1 cellular context compared by ENCODE assay signal in the genomic region with DNA sequence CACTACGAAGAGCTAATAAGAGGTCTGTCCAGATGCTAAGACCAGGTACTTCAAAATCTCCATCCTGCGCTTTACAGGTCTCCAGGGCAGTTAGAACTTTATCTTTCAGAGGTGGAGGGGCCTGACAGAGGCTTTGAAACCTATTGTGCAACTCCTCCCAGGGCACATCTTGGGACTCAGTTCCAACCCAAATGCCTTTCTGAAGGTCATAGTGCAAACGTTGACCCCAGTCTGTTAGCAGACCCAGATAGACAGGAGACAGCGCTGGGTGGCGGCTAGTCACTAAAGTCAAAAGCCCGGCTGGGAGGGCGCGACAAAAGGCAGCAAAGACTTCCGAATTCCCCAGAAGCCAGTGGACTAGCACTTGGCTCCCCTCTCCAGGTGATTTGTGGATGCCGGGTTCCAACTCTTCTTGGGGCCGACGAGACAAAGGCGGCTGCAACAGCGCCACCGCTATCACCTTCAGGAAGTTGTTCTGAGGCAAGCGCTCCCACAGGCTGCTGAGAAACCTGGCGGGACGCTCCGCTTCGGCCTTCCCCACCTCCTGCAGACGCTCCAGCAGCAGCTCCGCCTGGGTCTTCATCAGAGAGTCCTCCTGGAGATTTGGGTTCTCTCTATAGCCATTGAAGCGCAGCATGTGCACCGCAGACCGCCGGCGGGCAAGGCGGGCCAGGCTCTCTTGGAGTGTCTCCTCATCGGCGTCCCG.
TF ChIP-seq lines count a peak whose summit lies in the region.

No MANE protein-coding gene starts in this region.

TF ChIP-seq in HepG2, 621 proteins besides CTCF, POLR2A, EP300 and RAD21 (continued from another document and continues in another):
- TF ChIP-seq ZNF503 (CRISPR knock-in tag; IDR thresholded peaks at IDR 0.05), result no peak
- peak; percentile 66; the same call in 1 of the 2 replicates for TF ChIP-seq TGIF2 (CRISPR knock-in tag; IDR thresholded peaks at IDR 0.05)
- TF ChIP-seq, protein P1, sequence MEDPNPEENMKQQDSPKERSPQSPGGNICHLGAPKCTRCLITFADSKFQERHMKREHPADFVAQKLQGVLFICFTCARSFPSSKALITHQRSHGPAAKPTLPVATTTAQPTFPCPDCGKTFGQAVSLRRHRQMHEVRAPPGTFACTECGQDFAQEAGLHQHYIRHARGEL (CRISPR knock-in tag; IDR thresholded peaks at IDR 0.05), result no peak
- 0 out of 2 replicates have a peak, but pooled peaks have one; percentile 34 for TF ChIP-seq ELF4 (CRISPR knock-in tag; IDR thresholded peaks at IDR 0.05; ENCODE audit: borderline replicate concordance)
- TF ChIP-seq ISX (CRISPR knock-in tag; conservative IDR thresholded peaks at IDR 0.05), result 0 out of 2 replicates have a peak, but pooled peaks have one; percentile 42
- TF ChIP-seq ZSCAN29 (CRISPR knock-in tag; conservative IDR thresholded peaks at IDR 0.05), result 0 out of 2 replicates have a peak, but pooled peaks have one; percentile 31
- TF ChIP-seq ZNF101 (CRISPR knock-in tag; IDR thresholded peaks at IDR 0.05; ENCODE audit: borderline replicate concordance, low read depth), result peak; percentile 82; the same call in 1 of the 2 replicates
- no peak for TF ChIP-seq ZNF432 (CRISPR knock-in tag; IDR thresholded peaks at IDR 0.05; ENCODE audit: borderline replicate concordance)
- no peak for TF ChIP-seq KDM6A (CRISPR knock-in tag; IDR thresholded peaks at IDR 0.05; ENCODE audit: low read depth)
- TF ChIP-seq HMG20A (CRISPR knock-in tag; IDR thresholded peaks at IDR 0.05; ENCODE audit: borderline replicate concordance), result no peak
- peak; percentile 69; the same call in 1 of the 2 replicates for TF ChIP-seq BATF2 (CRISPR knock-in tag; IDR thresholded peaks at IDR 0.05)
- peak; percentile 74 for TF ChIP-seq HOXA5 (CRISPR knock-in tag; IDR thresholded peaks at IDR 0.05)
- TF ChIP-seq ZBTB43 (CRISPR knock-in tag; conservative IDR thresholded peaks at IDR 0.05), result peak; percentile 80; the same call in 1 of the 2 replicates
- no peak for TF ChIP-seq NAIF1 (CRISPR knock-in tag; IDR thresholded peaks at IDR 0.05; ENCODE audit: borderline replicate concordance)
- TF ChIP-seq SALL2 (CRISPR knock-in tag; IDR thresholded peaks at IDR 0.05), result peak; percentile 83; the same call in 1 of the 2 replicates
- TF ChIP-seq ZNF850 (CRISPR knock-in tag; conservative IDR thresholded peaks at IDR 0.05), result peak; percentile 84; the same call in 1 of the 2 replicates
- TF ChIP-seq HNF4A (CRISPR knock-in tag; IDR thresholded peaks at IDR 0.05), result peak; percentile 49; the same call in 1 of the 2 replicates
- TF ChIP-seq, protein P2, sequence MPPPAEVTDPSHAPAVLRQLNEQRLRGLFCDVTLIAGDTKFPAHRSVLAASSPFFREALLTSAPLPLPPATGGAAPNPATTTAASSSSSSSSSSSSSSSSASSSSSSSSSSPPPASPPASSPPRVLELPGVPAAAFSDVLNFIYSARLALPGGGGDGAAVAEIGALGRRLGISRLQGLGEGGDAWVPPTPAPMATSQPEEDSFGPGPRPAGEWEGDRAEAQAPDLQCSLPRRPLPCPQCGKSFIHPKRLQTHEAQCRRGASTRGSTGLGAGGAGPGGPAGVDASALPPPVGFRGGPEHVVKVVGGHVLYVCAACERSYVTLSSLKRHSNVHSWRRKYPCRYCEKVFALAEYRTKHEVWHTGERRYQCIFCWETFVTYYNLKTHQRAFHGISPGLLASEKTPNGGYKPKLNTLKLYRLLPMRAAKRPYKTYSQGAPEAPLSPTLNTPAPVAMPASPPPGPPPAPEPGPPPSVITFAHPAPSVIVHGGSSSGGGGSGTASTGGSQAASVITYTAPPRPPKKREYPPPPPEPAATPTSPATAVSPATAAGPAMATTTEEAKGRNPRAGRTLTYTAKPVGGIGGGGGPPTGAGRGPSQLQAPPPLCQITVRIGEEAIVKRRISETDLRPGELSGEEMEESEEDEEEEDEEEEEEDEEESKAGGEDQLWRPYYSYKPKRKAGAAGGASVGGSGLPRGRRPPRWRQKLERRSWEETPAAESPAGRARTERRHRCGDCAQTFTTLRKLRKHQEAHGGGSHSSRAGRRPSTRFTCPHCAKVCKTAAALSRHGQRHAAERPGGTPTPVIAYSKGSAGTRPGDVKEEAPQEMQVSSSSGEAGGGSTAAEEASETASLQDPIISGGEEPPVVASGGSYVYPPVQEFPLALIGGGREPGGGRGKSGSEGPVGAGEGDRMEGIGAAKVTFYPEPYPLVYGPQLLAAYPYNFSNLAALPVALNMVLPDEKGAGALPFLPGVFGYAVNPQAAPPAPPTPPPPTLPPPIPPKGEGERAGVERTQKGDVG (CRISPR knock-in tag; IDR thresholded peaks at IDR 0.05; ENCODE audit: borderline replicate concordance), result peak; percentile 76; the same call in 1 of the 2 replicates
- no peak for TF ChIP-seq THAP9 (CRISPR knock-in tag; IDR thresholded peaks at IDR 0.05; ENCODE audit: borderline replicate concordance)
- 0 out of 2 replicates have a peak, but pooled peaks have one; percentile 32 for TF ChIP-seq HOXA7 (CRISPR knock-in tag; IDR thresholded peaks at IDR 0.05)
- TF ChIP-seq POGZ (CRISPR knock-in tag; IDR thresholded peaks at IDR 0.05), result no peak
- TF ChIP-seq ZNF703 (CRISPR knock-in tag; IDR thresholded peaks at IDR 0.05; ENCODE audit: borderline replicate concordance), result no peak
- TF ChIP-seq ZNF616 (CRISPR knock-in tag; IDR thresholded peaks at IDR 0.05; ENCODE audit: low read depth), result no peak
- TF ChIP-seq HOXD1 (CRISPR knock-in tag; IDR thresholded peaks at IDR 0.05), result peak; percentile 67; the same call in 1 of the 2 replicates
- TF ChIP-seq EED (CRISPR knock-in tag; IDR thresholded peaks at IDR 0.05), result no peak; the same call in 1 of the 2 replicates
- no peak for TF ChIP-seq ZNF207 (IDR thresholded peaks at IDR 0.05; ENCODE audit: borderline replicate concordance)
- TF ChIP-seq GLI4 (CRISPR knock-in tag; IDR thresholded peaks at IDR 0.05; ENCODE audit: borderline replicate concordance), result peak; percentile 67; the same call in 1 of the 2 replicates
- TF ChIP-seq, protein P3, sequence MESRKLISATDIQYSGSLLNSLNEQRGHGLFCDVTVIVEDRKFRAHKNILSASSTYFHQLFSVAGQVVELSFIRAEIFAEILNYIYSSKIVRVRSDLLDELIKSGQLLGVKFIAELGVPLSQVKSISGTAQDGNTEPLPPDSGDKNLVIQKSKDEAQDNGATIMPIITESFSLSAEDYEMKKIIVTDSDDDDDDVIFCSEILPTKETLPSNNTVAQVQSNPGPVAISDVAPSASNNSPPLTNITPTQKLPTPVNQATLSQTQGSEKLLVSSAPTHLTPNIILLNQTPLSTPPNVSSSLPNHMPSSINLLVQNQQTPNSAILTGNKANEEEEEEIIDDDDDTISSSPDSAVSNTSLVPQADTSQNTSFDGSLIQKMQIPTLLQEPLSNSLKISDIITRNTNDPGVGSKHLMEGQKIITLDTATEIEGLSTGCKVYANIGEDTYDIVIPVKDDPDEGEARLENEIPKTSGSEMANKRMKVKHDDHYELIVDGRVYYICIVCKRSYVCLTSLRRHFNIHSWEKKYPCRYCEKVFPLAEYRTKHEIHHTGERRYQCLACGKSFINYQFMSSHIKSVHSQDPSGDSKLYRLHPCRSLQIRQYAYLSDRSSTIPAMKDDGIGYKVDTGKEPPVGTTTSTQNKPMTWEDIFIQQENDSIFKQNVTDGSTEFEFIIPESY (CRISPR knock-in tag; IDR thresholded peaks at IDR 0.05), result no peak
- peak; percentile 83; the same call in 1 of the 2 replicates for TF ChIP-seq ZNF605 (CRISPR knock-in tag; IDR thresholded peaks at IDR 0.05)
- no peak; the same call in 1 of the 2 replicates for TF ChIP-seq JDP2 (CRISPR knock-in tag; IDR thresholded peaks at IDR 0.05; ENCODE audit: borderline replicate concordance)
- peak; percentile 25; the same call in 1 of the 2 replicates for TF ChIP-seq SALL1 (CRISPR knock-in tag; IDR thresholded peaks at IDR 0.05)
- peak; percentile 44; the same call in 1 of the 2 replicates for TF ChIP-seq GATAD2A (CRISPR knock-in tag; IDR thresholded peaks at IDR 0.05)
- peak; percentile 62; the same call in 1 of the 2 replicates for TF ChIP-seq CSRNP1 (CRISPR knock-in tag; IDR thresholded peaks at IDR 0.05)
- no peak; the same call in 1 of the 2 replicates for TF ChIP-seq YEATS4 (CRISPR knock-in tag; IDR thresholded peaks at IDR 0.05; ENCODE audit: borderline replicate concordance)
- TF ChIP-seq RXRA (CRISPR knock-in tag; IDR thresholded peaks at IDR 0.05), result peak; percentile 42; the same call in 1 of the 2 replicates
- TF ChIP-seq, protein P4, sequence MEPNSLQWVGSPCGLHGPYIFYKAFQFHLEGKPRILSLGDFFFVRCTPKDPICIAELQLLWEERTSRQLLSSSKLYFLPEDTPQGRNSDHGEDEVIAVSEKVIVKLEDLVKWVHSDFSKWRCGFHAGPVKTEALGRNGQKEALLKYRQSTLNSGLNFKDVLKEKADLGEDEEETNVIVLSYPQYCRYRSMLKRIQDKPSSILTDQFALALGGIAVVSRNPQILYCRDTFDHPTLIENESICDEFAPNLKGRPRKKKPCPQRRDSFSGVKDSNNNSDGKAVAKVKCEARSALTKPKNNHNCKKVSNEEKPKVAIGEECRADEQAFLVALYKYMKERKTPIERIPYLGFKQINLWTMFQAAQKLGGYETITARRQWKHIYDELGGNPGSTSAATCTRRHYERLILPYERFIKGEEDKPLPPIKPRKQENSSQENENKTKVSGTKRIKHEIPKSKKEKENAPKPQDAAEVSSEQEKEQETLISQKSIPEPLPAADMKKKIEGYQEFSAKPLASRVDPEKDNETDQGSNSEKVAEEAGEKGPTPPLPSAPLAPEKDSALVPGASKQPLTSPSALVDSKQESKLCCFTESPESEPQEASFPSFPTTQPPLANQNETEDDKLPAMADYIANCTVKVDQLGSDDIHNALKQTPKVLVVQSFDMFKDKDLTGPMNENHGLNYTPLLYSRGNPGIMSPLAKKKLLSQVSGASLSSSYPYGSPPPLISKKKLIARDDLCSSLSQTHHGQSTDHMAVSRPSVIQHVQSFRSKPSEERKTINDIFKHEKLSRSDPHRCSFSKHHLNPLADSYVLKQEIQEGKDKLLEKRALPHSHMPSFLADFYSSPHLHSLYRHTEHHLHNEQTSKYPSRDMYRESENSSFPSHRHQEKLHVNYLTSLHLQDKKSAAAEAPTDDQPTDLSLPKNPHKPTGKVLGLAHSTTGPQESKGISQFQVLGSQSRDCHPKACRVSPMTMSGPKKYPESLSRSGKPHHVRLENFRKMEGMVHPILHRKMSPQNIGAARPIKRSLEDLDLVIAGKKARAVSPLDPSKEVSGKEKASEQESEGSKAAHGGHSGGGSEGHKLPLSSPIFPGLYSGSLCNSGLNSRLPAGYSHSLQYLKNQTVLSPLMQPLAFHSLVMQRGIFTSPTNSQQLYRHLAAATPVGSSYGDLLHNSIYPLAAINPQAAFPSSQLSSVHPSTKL (CRISPR knock-in tag; IDR thresholded peaks at IDR 0.05), result peak; percentile 54
- TF ChIP-seq ZNF230 (CRISPR knock-in tag; IDR thresholded peaks at IDR 0.05), result 0 out of 2 replicates have a peak, but pooled peaks have one; percentile 64
- 0 out of 2 replicates have a peak, but pooled peaks have one; percentile 38 for TF ChIP-seq SMYD3 (CRISPR knock-in tag; IDR thresholded peaks at IDR 0.05)
